31 cellular contexts compared by ENCODE assay signal in genomic region chr22:20798974-20799373, GRCh38. TPM values are rescaled to one million over a fixed set of nuclear protein-coding genes. Genes with fewer than 3 reads are reported as not detected.
"Had no signal": no experiment of that assay in that cellular context is flagged by ENCODE, and none has a peak within 500 bp of the region (broad histone marks: within the 10 kb centered on the region; RNA-seq: fewer than 3 reads in every experiment).

No MANE protein-coding gene starts in this region.

- H3K4me1 ChIP-seq: heart right ventricle, left lung, lower lobe of right lung, thyroid gland had no signal

- H3K9me3 Mint-ChIP-seq: activated CD4-positive, alpha-beta memory T cell treated with anti-CD3 and anti-CD28 coated beads for 36 hours; activated CD4-positive, alpha-beta T cell treated with anti-CD3 and anti-CD28 coated beads, Interleukin-2, amount 10 ng/mL, durations not matched to agents 24 days and 14 days; activated naive CD4-positive, alpha-beta T cell treated with anti-CD3 and anti-CD28 coated beads, Interleukin-2, amount 10 ng/mL, durations not matched to agents 7 days and 5 days; naive B cell; nephron progenitor cell; stimulated activated naive CD8-positive, alpha-beta T cell treated with anti-CD3 and anti-CD28 coated beads, Interleukin-15, Interleukin-2, amounts not matched to agents 100 ng/mL and 50 ng/mL, for 24 hours; T-helper 2 cell treated with Interferon-gamma antibody and Interleukin-4, amounts not matched to agents 5 μg/mL and 100 μg/mL, for 36 hours had no signal

- H3K9me3 ChIP-seq: esophagus squamous epithelium, heart right ventricle, left lung, lower lobe of right lung, neutrophil, right lobe of liver, thyroid gland had no signal

- H3K27ac Mint-ChIP-seq: activated CD4-positive, alpha-beta memory T cell treated with anti-CD3 and anti-CD28 coated beads for 36 hours; activated CD4-positive, alpha-beta T cell treated with anti-CD3 and anti-CD28 coated beads, Interleukin-2, amount 10 ng/mL, durations not matched to agents 24 days and 14 days; activated naive CD4-positive, alpha-beta T cell treated with anti-CD3 and anti-CD28 coated beads, Interleukin-2, amount 10 ng/mL, durations not matched to agents 7 days and 5 days; nephron progenitor cell; stimulated activated naive CD8-positive, alpha-beta T cell treated with anti-CD3 and anti-CD28 coated beads, Interleukin-15, Interleukin-2, amounts not matched to agents 100 ng/mL and 50 ng/mL, for 24 hours; T-helper 2 cell treated with Interferon-gamma antibody and Interleukin-4, amounts not matched to agents 5 μg/mL and 100 μg/mL, for 36 hours had no signal

- H3K4me3 Mint-ChIP-seq: activated CD4-positive, alpha-beta memory T cell treated with anti-CD3 and anti-CD28 coated beads for 36 hours; activated CD4-positive, alpha-beta T cell treated with anti-CD3 and anti-CD28 coated beads, Interleukin-2, amount 10 ng/mL, durations not matched to agents 24 days and 14 days; activated naive CD4-positive, alpha-beta T cell treated with anti-CD3 and anti-CD28 coated beads, Interleukin-2, amount 10 ng/mL, durations not matched to agents 7 days and 5 days; naive B cell; nephron progenitor cell; stimulated activated naive CD8-positive, alpha-beta T cell treated with anti-CD3 and anti-CD28 coated beads, Interleukin-15, Interleukin-2, amounts not matched to agents 100 ng/mL and 50 ng/mL, for 24 hours; T-helper 2 cell treated with Interferon-gamma antibody and Interleukin-4, amounts not matched to agents 5 μg/mL and 100 μg/mL, for 36 hours had no signal

- H3K27me3 ChIP-seq: esophagus squamous epithelium, heart right ventricle, left lung, neutrophil, right lobe of liver, thyroid gland had no signal

- H3K27ac ChIP-seq: epithelial cell of prostate, esophagus squamous epithelium, heart right ventricle, left lung, lower lobe of right lung, neutrophil, right lobe of liver, thyroid gland had no signal

- H3K27me3 Mint-ChIP-seq: activated CD4-positive, alpha-beta memory T cell treated with anti-CD3 and anti-CD28 coated beads for 36 hours; activated CD4-positive, alpha-beta T cell treated with anti-CD3 and anti-CD28 coated beads, Interleukin-2, amount 10 ng/mL, durations not matched to agents 24 days and 14 days; activated naive CD4-positive, alpha-beta T cell treated with anti-CD3 and anti-CD28 coated beads, Interleukin-2, amount 10 ng/mL, durations not matched to agents 7 days and 5 days; naive B cell; progenitor cell of endocrine pancreas; stimulated activated naive CD8-positive, alpha-beta T cell treated with anti-CD3 and anti-CD28 coated beads, Interleukin-15, Interleukin-2, amounts not matched to agents 100 ng/mL and 50 ng/mL, for 24 hours had no signal

- ATAC-seq: heart right ventricle, left lung, lower lobe of right lung, right lobe of liver had no signal

- DNase-seq: activated CD4-positive, alpha-beta memory T cell treated with anti-CD3 and anti-CD28 coated beads for 36 hours; activated CD4-positive, alpha-beta T cell treated with anti-CD3 and anti-CD28 coated beads, Interleukin-2, amount 10 ng/mL, durations not matched to agents 24 days and 14 days; activated CD4-positive, CD25-positive, alpha-beta regulatory T cell treated with anti-CD3 and anti-CD28 coated beads, Interleukin-2, amount 50 U/mL, for 72 hours; activated CD8-positive, alpha-beta memory T cell treated with anti-CD3 and anti-CD28 coated beads, Interleukin-2, amount 50 U/mL, for 4 hours; activated gamma-delta T cell; activated naive CD4-positive, alpha-beta T cell treated with anti-CD3 and anti-CD28 coated beads, Interleukin-2, amount 10 ng/mL, durations not matched to agents 7 days and 5 days; activated T-cell treated with anti-CD3 and anti-CD28 coated beads, Interleukin-2, amount 50 U/mL, for 1 hour; amniotic stem cell; central memory CD4-positive, alpha-beta T cell; dermis blood vessel endothelial cell; effector CD8-positive, alpha-beta T cell; esophagus squamous epithelium; heart right ventricle; left lung; lower lobe of right lung; naive B cell; nephron progenitor cell; right lobe of liver; stimulated activated CD4-positive, alpha-beta T cell treated with anti-CD3 and anti-CD28 coated beads, Interleukin-12 subunit alpha, Interleukin-12 subunit beta, amount 100 ng/mL, for 4 hours; stimulated activated CD4-positive, alpha-beta T cell treated with anti-CD3 and anti-CD28 coated beads, Interleukin-4, amount 100 ng/mL, for 1 hour; thyroid gland had no signal

- H3K4me3 ChIP-seq: esophagus squamous epithelium, heart right ventricle, left lung, lower lobe of right lung, right lobe of liver, thyroid gland had no signal

- H3K4me1 Mint-ChIP-seq: activated CD4-positive, alpha-beta T cell treated with anti-CD3 and anti-CD28 coated beads, Interleukin-2, amount 10 ng/mL, durations not matched to agents 24 days and 14 days; activated naive CD4-positive, alpha-beta T cell treated with anti-CD3 and anti-CD28 coated beads, Interleukin-2, amount 10 ng/mL, durations not matched to agents 7 days and 5 days had no signal

RNA-seq across cellular contexts. Expression of gene SERPIND1, which starts 25.1 kb away (rescaled TPM):
- total RNA-seq: activated CD4-positive, alpha-beta memory T cell treated with anti-CD3 and anti-CD28 coated beads for 36 hours; activated CD4-positive, alpha-beta T cell treated with anti-CD3 and anti-CD28 coated beads, Interleukin-2, amount 10 ng/mL, durations not matched to agents 24 days and 14 days; activated CD8-positive, alpha-beta memory T cell treated with anti-CD3 and anti-CD28 coated beads for 36 hours; dermis blood vessel endothelial cell; kidney epithelial cell; osteocyte; renal cortical epithelial cell; skeletal muscle tissue had no signal
